3 cellular contexts compared by ENCODE assay signal in the genomic region with DNA sequence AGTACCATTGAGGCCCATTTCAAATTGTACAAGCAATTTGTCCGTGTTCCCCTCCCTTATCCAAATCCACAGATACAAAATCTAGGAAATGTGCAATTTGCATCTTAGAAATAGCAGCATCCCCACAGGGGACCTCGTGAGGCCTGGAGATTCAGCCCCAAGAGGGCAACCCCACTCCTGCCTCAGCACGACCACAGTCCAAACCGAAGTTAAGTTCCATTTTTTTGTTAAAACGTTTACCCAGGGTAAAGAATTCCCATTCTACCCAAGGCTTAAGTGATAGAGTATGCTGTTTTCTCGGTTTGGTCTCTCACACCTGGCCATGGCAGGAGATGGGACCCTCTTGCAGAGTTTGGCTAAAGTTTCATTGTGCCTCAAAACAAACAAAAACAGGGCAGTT.
TF ChIP-seq lines count a peak whose summit lies in the region.

No MANE protein-coding gene starts in this region.

TF ChIP-seq in SK-N-SH, 30 proteins besides CTCF, POLR2A, EP300 and RAD21 (continued from another document):
- TF ChIP-seq, protein P1, sequence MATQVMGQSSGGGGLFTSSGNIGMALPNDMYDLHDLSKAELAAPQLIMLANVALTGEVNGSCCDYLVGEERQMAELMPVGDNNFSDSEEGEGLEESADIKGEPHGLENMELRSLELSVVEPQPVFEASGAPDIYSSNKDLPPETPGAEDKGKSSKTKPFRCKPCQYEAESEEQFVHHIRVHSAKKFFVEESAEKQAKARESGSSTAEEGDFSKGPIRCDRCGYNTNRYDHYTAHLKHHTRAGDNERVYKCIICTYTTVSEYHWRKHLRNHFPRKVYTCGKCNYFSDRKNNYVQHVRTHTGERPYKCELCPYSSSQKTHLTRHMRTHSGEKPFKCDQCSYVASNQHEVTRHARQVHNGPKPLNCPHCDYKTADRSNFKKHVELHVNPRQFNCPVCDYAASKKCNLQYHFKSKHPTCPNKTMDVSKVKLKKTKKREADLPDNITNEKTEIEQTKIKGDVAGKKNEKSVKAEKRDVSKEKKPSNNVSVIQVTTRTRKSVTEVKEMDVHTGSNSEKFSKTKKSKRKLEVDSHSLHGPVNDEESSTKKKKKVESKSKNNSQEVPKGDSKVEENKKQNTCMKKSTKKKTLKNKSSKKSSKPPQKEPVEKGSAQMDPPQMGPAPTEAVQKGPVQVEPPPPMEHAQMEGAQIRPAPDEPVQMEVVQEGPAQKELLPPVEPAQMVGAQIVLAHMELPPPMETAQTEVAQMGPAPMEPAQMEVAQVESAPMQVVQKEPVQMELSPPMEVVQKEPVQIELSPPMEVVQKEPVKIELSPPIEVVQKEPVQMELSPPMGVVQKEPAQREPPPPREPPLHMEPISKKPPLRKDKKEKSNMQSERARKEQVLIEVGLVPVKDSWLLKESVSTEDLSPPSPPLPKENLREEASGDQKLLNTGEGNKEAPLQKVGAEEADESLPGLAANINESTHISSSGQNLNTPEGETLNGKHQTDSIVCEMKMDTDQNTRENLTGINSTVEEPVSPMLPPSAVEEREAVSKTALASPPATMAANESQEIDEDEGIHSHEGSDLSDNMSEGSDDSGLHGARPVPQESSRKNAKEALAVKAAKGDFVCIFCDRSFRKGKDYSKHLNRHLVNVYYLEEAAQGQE (IDR thresholded peaks at IDR 0.05; ENCODE audit: low read depth, low read length), result no peak
- TF ChIP-seq YY1 (IDR thresholded peaks at IDR 0.05; ENCODE audit: low read depth) (no peak), TEAD4 (IDR thresholded peaks at IDR 0.05; ENCODE audit: borderline replicate concordance, insufficient read depth) (no peak), EZH2phosphoT487 (IDR thresholded peaks at IDR 0.05; ENCODE audit: borderline replicate concordance, low read depth) (no peak), ELF1 (IDR thresholded peaks at IDR 0.05) (no peak), JUND (IDR thresholded peaks at IDR 0.05) (no peak), NRF1 (IDR thresholded peaks at IDR 0.05; ENCODE audit: low read depth, low read length) (no peak), CHD2 (IDR thresholded peaks at IDR 0.05; ENCODE audit: low read length, partially characterized antibody) (no peak), RCOR1 (IDR thresholded peaks at IDR 0.05; ENCODE audit: low read length) (no peak), NFIC (IDR thresholded peaks at IDR 0.05; ENCODE audit: borderline replicate concordance) (no peak)
- TF ChIP-seq, protein P2, sequence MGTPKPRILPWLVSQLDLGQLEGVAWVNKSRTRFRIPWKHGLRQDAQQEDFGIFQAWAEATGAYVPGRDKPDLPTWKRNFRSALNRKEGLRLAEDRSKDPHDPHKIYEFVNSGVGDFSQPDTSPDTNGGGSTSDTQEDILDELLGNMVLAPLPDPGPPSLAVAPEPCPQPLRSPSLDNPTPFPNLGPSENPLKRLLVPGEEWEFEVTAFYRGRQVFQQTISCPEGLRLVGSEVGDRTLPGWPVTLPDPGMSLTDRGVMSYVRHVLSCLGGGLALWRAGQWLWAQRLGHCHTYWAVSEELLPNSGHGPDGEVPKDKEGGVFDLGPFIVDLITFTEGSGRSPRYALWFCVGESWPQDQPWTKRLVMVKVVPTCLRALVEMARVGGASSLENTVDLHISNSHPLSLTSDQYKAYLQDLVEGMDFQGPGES (IDR thresholded peaks at IDR 0.05; ENCODE audit: low read depth, low read length), result no peak
- TF ChIP-seq, protein P3, sequence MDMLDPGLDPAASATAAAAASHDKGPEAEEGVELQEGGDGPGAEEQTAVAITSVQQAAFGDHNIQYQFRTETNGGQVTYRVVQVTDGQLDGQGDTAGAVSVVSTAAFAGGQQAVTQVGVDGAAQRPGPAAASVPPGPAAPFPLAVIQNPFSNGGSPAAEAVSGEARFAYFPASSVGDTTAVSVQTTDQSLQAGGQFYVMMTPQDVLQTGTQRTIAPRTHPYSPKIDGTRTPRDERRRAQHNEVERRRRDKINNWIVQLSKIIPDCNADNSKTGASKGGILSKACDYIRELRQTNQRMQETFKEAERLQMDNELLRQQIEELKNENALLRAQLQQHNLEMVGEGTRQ (IDR thresholded peaks at IDR 0.05; ENCODE audit: borderline replicate concordance, low read depth, low read length), result no peak

TF ChIP-seq in SK-N-SH treated with all-trans-retinoic acid at 6 μM for 48 hours, 23 proteins besides CTCF, POLR2A, EP300 and RAD21 (continued from another document):
- TF ChIP-seq, protein P4, sequence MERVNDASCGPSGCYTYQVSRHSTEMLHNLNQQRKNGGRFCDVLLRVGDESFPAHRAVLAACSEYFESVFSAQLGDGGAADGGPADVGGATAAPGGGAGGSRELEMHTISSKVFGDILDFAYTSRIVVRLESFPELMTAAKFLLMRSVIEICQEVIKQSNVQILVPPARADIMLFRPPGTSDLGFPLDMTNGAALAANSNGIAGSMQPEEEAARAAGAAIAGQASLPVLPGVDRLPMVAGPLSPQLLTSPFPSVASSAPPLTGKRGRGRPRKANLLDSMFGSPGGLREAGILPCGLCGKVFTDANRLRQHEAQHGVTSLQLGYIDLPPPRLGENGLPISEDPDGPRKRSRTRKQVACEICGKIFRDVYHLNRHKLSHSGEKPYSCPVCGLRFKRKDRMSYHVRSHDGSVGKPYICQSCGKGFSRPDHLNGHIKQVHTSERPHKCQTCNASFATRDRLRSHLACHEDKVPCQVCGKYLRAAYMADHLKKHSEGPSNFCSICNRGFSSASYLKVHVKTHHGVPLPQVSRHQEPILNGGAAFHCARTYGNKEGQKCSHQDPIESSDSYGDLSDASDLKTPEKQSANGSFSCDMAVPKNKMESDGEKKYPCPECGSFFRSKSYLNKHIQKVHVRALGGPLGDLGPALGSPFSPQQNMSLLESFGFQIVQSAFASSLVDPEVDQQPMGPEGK (CRISPR knock-in tag; IDR thresholded peaks at IDR 0.05; ENCODE audit: borderline replicate concordance), result no peak
- TF ChIP-seq ESRRG (CRISPR knock-in tag; IDR thresholded peaks at IDR 0.05) (no peak), CSDC2 (CRISPR knock-in tag; IDR thresholded peaks at IDR 0.05) (no peak), GLIS3 (CRISPR knock-in tag; IDR thresholded peaks at IDR 0.05) (no peak), OSR1 (CRISPR knock-in tag; IDR thresholded peaks at IDR 0.05) (no peak), ZNF565 (CRISPR knock-in tag; conservative IDR thresholded peaks at IDR 0.05; ENCODE audit: low read depth) (no peak), ZNF70 (CRISPR knock-in tag; IDR thresholded peaks at IDR 0.05) (no peak), ISL1 (CRISPR knock-in tag; IDR thresholded peaks at IDR 0.05) (no peak), PPARA (CRISPR knock-in tag; IDR thresholded peaks at IDR 0.05; ENCODE audit: borderline replicate concordance) (no peak), ZFP30 (CRISPR knock-in tag; IDR thresholded peaks at IDR 0.05) (no peak), ARNTL (CRISPR knock-in tag; IDR thresholded peaks at IDR 0.05; ENCODE audit: borderline replicate concordance, low read depth) (no peak), SNAI2 (CRISPR knock-in tag; IDR thresholded peaks at IDR 0.05) (no peak), RARB (CRISPR knock-in tag; IDR thresholded peaks at IDR 0.05) (no peak)
- TF ChIP-seq, protein P5, sequence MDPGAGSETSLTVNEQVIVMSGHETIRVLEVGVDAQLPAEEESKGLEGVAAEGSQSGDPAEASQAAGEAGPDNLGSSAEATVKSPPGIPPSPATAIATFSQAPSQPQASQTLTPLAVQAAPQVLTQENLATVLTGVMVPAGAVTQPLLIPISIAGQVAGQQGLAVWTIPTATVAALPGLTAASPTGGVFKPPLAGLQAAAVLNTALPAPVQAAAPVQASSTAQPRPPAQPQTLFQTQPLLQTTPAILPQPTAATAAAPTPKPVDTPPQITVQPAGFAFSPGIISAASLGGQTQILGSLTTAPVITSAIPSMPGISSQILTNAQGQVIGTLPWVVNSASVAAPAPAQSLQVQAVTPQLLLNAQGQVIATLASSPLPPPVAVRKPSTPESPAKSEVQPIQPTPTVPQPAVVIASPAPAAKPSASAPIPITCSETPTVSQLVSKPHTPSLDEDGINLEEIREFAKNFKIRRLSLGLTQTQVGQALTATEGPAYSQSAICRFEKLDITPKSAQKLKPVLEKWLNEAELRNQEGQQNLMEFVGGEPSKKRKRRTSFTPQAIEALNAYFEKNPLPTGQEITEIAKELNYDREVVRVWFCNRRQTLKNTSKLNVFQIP (CRISPR knock-in tag; IDR thresholded peaks at IDR 0.05; ENCODE audit: borderline replicate concordance, low read depth), result no peak

TF ChIP-seq in WTC11, 78 proteins besides CTCF, POLR2A, EP300 and RAD21 (continued from another document and continues in another):
- TF ChIP-seq, protein P6, sequence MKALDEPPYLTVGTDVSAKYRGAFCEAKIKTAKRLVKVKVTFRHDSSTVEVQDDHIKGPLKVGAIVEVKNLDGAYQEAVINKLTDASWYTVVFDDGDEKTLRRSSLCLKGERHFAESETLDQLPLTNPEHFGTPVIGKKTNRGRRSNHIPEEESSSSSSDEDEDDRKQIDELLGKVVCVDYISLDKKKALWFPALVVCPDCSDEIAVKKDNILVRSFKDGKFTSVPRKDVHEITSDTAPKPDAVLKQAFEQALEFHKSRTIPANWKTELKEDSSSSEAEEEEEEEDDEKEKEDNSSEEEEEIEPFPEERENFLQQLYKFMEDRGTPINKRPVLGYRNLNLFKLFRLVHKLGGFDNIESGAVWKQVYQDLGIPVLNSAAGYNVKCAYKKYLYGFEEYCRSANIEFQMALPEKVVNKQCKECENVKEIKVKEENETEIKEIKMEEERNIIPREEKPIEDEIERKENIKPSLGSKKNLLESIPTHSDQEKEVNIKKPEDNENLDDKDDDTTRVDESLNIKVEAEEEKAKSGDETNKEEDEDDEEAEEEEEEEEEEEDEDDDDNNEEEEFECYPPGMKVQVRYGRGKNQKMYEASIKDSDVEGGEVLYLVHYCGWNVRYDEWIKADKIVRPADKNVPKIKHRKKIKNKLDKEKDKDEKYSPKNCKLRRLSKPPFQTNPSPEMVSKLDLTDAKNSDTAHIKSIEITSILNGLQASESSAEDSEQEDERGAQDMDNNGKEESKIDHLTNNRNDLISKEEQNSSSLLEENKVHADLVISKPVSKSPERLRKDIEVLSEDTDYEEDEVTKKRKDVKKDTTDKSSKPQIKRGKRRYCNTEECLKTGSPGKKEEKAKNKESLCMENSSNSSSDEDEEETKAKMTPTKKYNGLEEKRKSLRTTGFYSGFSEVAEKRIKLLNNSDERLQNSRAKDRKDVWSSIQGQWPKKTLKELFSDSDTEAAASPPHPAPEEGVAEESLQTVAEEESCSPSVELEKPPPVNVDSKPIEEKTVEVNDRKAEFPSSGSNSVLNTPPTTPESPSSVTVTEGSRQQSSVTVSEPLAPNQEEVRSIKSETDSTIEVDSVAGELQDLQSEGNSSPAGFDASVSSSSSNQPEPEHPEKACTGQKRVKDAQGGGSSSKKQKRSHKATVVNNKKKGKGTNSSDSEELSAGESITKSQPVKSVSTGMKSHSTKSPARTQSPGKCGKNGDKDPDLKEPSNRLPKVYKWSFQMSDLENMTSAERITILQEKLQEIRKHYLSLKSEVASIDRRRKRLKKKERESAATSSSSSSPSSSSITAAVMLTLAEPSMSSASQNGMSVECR (CRISPR knock-in tag; IDR thresholded peaks at IDR 0.05; ENCODE audit: borderline replicate concordance), result no peak
- TF ChIP-seq ATF1 (CRISPR knock-in tag; IDR thresholded peaks at IDR 0.05) (no peak), GRHL2 (CRISPR knock-in tag; IDR thresholded peaks at IDR 0.05; ENCODE audit: insufficient replicate concordance, severe bottlenecking) (no peak), NR2C2 (CRISPR knock-in tag; IDR thresholded peaks at IDR 0.05) (no peak), TP53 (CRISPR knock-in tag; IDR thresholded peaks at IDR 0.05) (no peak), SOX15 (CRISPR knock-in tag; IDR thresholded peaks at IDR 0.05) (no peak), FOXP1 (CRISPR knock-in tag; IDR thresholded peaks at IDR 0.05; ENCODE audit: borderline replicate concordance) (no peak), MXD4 (CRISPR knock-in tag; IDR thresholded peaks at IDR 0.05; ENCODE audit: borderline replicate concordance) (no peak), SP1 (CRISPR knock-in tag; conservative IDR thresholded peaks at IDR 0.05) (no peak), GTF2I (CRISPR knock-in tag; conservative IDR thresholded peaks at IDR 0.05) (no peak), OVOL2 (CRISPR knock-in tag; IDR thresholded peaks at IDR 0.05; ENCODE audit: borderline replicate concordance) (no peak)
- TF ChIP-seq, protein P7, sequence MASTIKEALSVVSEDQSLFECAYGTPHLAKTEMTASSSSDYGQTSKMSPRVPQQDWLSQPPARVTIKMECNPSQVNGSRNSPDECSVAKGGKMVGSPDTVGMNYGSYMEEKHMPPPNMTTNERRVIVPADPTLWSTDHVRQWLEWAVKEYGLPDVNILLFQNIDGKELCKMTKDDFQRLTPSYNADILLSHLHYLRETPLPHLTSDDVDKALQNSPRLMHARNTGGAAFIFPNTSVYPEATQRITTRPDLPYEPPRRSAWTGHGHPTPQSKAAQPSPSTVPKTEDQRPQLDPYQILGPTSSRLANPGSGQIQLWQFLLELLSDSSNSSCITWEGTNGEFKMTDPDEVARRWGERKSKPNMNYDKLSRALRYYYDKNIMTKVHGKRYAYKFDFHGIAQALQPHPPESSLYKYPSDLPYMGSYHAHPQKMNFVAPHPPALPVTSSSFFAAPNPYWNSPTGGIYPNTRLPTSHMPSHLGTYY (CRISPR knock-in tag; IDR thresholded peaks at IDR 0.05), result no peak
- TF ChIP-seq, protein P8, sequence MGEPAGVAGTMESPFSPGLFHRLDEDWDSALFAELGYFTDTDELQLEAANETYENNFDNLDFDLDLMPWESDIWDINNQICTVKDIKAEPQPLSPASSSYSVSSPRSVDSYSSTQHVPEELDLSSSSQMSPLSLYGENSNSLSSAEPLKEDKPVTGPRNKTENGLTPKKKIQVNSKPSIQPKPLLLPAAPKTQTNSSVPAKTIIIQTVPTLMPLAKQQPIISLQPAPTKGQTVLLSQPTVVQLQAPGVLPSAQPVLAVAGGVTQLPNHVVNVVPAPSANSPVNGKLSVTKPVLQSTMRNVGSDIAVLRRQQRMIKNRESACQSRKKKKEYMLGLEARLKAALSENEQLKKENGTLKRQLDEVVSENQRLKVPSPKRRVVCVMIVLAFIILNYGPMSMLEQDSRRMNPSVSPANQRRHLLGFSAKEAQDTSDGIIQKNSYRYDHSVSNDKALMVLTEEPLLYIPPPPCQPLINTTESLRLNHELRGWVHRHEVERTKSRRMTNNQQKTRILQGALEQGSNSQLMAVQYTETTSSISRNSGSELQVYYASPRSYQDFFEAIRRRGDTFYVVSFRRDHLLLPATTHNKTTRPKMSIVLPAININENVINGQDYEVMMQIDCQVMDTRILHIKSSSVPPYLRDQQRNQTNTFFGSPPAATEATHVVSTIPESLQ (CRISPR knock-in tag; IDR thresholded peaks at IDR 0.05), result no peak
- TF ChIP-seq, protein P9, sequence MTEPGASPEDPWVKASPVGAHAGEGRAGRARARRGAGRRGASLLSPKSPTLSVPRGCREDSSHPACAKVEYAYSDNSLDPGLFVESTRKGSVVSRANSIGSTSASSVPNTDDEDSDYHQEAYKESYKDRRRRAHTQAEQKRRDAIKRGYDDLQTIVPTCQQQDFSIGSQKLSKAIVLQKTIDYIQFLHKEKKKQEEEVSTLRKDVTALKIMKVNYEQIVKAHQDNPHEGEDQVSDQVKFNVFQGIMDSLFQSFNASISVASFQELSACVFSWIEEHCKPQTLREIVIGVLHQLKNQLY (CRISPR knock-in tag; IDR thresholded peaks at IDR 0.05), result no peak
- TF ChIP-seq, protein P10, sequence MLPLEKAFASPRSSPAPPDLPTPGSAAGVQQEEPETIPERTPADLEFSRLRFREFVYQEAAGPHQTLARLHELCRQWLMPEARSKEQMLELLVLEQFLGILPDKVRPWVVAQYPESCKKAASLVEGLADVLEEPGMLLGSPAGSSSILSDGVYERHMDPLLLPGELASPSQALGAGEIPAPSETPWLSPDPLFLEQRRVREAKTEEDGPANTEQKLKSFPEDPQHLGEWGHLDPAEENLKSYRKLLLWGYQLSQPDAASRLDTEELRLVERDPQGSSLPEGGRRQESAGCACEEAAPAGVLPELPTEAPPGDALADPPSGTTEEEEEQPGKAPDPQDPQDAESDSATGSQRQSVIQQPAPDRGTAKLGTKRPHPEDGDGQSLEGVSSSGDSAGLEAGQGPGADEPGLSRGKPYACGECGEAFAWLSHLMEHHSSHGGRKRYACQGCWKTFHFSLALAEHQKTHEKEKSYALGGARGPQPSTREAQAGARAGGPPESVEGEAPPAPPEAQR (CRISPR knock-in tag; IDR thresholded peaks at IDR 0.05), result no peak
